In genomic region chr2:231463698-231464575, GRCh38 we compare ENCODE assay signal across 8 cellular contexts. TPM values are rescaled to one million over a fixed set of nuclear protein-coding genes. Genes with fewer than 3 reads are reported as not detected.
DNase-seq lines count a peak whose midpoint lies in the region; ATAC-seq and TF ChIP-seq lines count a peak whose summit lies in the region.

Gene NCL, minus strand, starts transcription at chr2:231464484. Its CDS starts 131 bp downstream, at chr2:231464353.

- peaks cover 45% of the 10 kb centered on the region for H3K36me3 Mint-ChIP-seq in HFFc6 (ENCODE audit: low read depth)
- peaks cover 47 to 48% of the 10 kb centered on the region in 2 donors for H3K36me3 Mint-ChIP-seq in activated naive CD4-positive, alpha-beta T cell treated with anti-CD3 and anti-CD28 coated beads, Interleukin-2, amount 50 U/mL, for 72 hours
- peaks cover 32% of the 10 kb centered on the region for H3K36me3 Mint-ChIP-seq in progenitor cell of endocrine pancreas (ENCODE audit: insufficient read depth)

- ATAC-seq in SK-N-SH treated with all-trans-retinoic acid at 6 μM for 48 hours (peak; percentile 97), Right ventricle myocardium superior (ENCODE audit: poor library complexity) (peak; percentile 77)
- ATAC-seq in activated naive CD4-positive, alpha-beta T cell treated with anti-CD3 and anti-CD28 coated beads, Interleukin-2, amount 50 U/mL, for 72 hours: peak; percentile 92 to 93

- H3K4me1 Mint-ChIP-seq in HFFc6 (ENCODE audit: low read depth) (peaks cover 42% of the 10 kb centered on the region), progenitor cell of endocrine pancreas (ENCODE audit: low read depth) (peaks cover 18% of the 10 kb centered on the region)

- H3K27me3 ChIP-seq in GM06990 (replicated peaks; ENCODE audit: control insufficient read depth, insufficient read depth, low read length): no peaks in the 10 kb centered on the region

- TF ChIP-seq POLR2A in NB4 (IDR thresholded peaks at IDR 0.05; ENCODE audit: extremely low read depth, insufficient read length): peak; percentile 99

- DNase-seq in GM06990 (ENCODE audit: extremely low read depth, insufficient read length) (peak; percentile 98), HFFc6 (peak; percentile 98), NB4 (ENCODE audit: low read depth) (peak; percentile 84), Right ventricle myocardium superior (peak; percentile 90), progenitor cell of endocrine pancreas (ENCODE audit: low spot score, unreplicated experiment) (peak; percentile 75), ureter (ENCODE audit: low spot score) (peak; percentile 86)
- peak; percentile 81 to 84 for DNase-seq in activated naive CD4-positive, alpha-beta T cell treated with anti-CD3 and anti-CD28 coated beads, Interleukin-2, amount 50 U/mL, for 72 hours (ENCODE audit: low spot score in 2 of 2)

- H3K36me3 ChIP-seq in GM06990 (ENCODE audit: control insufficient read depth, insufficient read depth, low read length): peaks cover 28% of the 10 kb centered on the region

- H3K9me3 Mint-ChIP-seq in HFFc6 (no peaks in the 10 kb centered on the region; the same call in 1 of the 2 replicates), progenitor cell of endocrine pancreas (ENCODE audit: low read depth) (no peaks in the 10 kb centered on the region)
- no peaks in the 10 kb centered on the region for H3K9me3 Mint-ChIP-seq in activated naive CD4-positive, alpha-beta T cell treated with anti-CD3 and anti-CD28 coated beads, Interleukin-2, amount 50 U/mL, for 72 hours

- TF ChIP-seq CTCF in GM06990 (IDR thresholded peaks at IDR 0.05; ENCODE audit: insufficient read depth, low read length, poor library complexity, severe bottlenecking): no peak
- peak; percentile 16 for TF ChIP-seq CTCF in HFFc6 (IDR thresholded peaks at IDR 0.05)
- no peak for TF ChIP-seq CTCF in NB4 (IDR thresholded peaks at IDR 0.05; ENCODE audit: low read depth, low read length)
- no peak for TF ChIP-seq CTCF in progenitor cell of endocrine pancreas (IDR thresholded peaks at IDR 0.05; ENCODE audit: unreplicated experiment)

- H3K4me3 Mint-ChIP-seq in HFFc6: peak within 1 kb of the TSS; percentile 95
- H3K4me3 Mint-ChIP-seq in progenitor cell of endocrine pancreas (ENCODE audit: low read depth): peak within 1 kb of the TSS; percentile 96

- peak within 1 kb of the TSS; percentile 98 for H3K27ac Mint-ChIP-seq in HFFc6
- H3K27ac Mint-ChIP-seq in activated naive CD4-positive, alpha-beta T cell treated with anti-CD3 and anti-CD28 coated beads, Interleukin-2, amount 50 U/mL, for 72 hours: peak within 1 kb of the TSS; percentile 99 to 100
- peak within 1 kb of the TSS; percentile 100 for H3K27ac Mint-ChIP-seq in progenitor cell of endocrine pancreas

- intact Hi-C loops in Right ventricle myocardium superior (cut with DNase I): loop anchor here (5.0 kb wide), 1 partner anchor 407 kb away; the partner anchor contains the start of gene PSMD1

- H3K27me3 Mint-ChIP-seq in HFFc6 (ENCODE audit: insufficient read depth): peaks cover 3% of the 10 kb centered on the region; the same call in 1 of the 2 replicates
- H3K27me3 Mint-ChIP-seq in progenitor cell of endocrine pancreas: no peaks in the 10 kb centered on the region

- H3K4me3 ChIP-seq in GM06990 (replicated peaks; ENCODE audit: low read depth, low read length): peak within 1 kb of the TSS; percentile 100
- H3K4me3 ChIP-seq in NB4 (ENCODE audit: low read depth, low read length): peak within 1 kb of the TSS; percentile 99

TF ChIP-seq in SK-N-SH treated with all-trans-retinoic acid at 6 μM for 48 hours, 23 proteins besides CTCF, POLR2A, EP300 and RAD21:
- TF ChIP-seq SNAI2 (CRISPR knock-in tag; IDR thresholded peaks at IDR 0.05) (no peak), CSDC2 (CRISPR knock-in tag; IDR thresholded peaks at IDR 0.05) (0 out of 2 replicates have a peak, but pooled peaks have one; percentile 58), CREB5 (CRISPR knock-in tag; IDR thresholded peaks at IDR 0.05; ENCODE audit: low read depth) (no peak), ZNF70 (CRISPR knock-in tag; IDR thresholded peaks at IDR 0.05) (peak; percentile 14; the same call in 1 of the 2 replicates), GLIS3 (CRISPR knock-in tag; IDR thresholded peaks at IDR 0.05) (no peak), ZNF8 (CRISPR knock-in tag; IDR thresholded peaks at IDR 0.05) (peak; percentile 50; the same call in 1 of the 2 replicates), ZC3H10 (CRISPR knock-in tag; IDR thresholded peaks at IDR 0.05) (no peak)

RNA-seq across cellular contexts. Expression of gene NCL, which starts in this region (rescaled TPM):
- total RNA-seq in HFFc6 (2021; fragmentation: NEBNext Ultra II Directional; extraction: Animal tissue kit (Norgen Biotek cat#: 25700)): 100 to 1,000 TPM; 503 to 649 (median 589) TPM
- total RNA-seq in activated naive CD4-positive, alpha-beta T cell treated with anti-CD3 and anti-CD28 coated beads, Interleukin-2, amount 50 U/mL, for 72 hours: 100 to 1,000 TPM; 435 to 901 TPM
- total RNA-seq in Right ventricle myocardium superior: 190 TPM
- total RNA-seq in progenitor cell of endocrine pancreas: 588 and 589 TPM in 2 replicates
- 566 TPM for total RNA-seq in ureter

Comparison
In these comparisons a context has a peak if more than half of its experiments do, and no peak if none do; other contexts are left out.
1. Peak in every context shown above with its lines: DNase-seq, ATAC-seq and H3K4me3 ChIP-seq.